Comparison of ENCODE assay signal across 12 cellular contexts in the genomic region with DNA sequence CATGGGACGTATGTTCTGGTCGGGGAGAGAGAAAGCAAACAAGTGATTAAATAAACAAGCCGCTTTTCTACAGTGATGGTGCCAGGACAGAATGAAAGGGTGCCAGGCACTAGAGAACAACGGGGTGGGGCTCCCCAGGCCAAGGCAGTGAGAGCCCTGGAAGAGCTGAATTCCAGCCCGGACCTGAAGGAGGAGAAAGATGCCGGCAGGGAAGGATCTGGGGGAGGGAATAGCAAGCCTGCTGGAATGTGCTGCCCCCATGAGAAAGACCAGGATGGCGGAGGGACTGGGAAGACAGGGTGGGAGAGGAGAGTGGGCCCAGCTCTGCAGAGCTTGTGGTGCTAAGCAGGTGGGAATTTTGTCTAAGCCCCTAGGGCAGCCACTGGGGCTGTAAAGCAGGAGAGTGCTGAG. TPM values are rescaled to one million over a fixed set of nuclear protein-coding genes. Genes with fewer than 3 reads are reported as not detected.
DNase-seq lines count a peak whose midpoint lies in the region; ATAC-seq and TF ChIP-seq lines count a peak whose summit lies in the region.
"Had no signal": no experiment of that assay in that cellular context is flagged by ENCODE, and none has a peak within 500 bp of the region (broad histone marks: within the 10 kb centered on the region; RNA-seq: fewer than 3 reads in every experiment).

No MANE protein-coding gene starts in this region.

- H3K4me1 ChIP-seq in ACC112 (ENCODE audit: control insufficient read depth, insufficient read depth, low read length, unreplicated experiment): peaks cover 50% of the 10 kb centered on the region
- H3K4me1 ChIP-seq in Panc1 (ENCODE audit: control insufficient read depth, insufficient read depth, low read length): peaks cover 53% of the 10 kb centered on the region

- CTCF ChIA-PET in Panc1 (lab: Charles Lee): interaction anchor here (0.6 to 1.2 kb wide), 4 partner anchors 9 to 81 kb away, joined by 4 to 14 read pairs (median 6); no protein-coding TSS in a partner anchor

- H3K36me3 ChIP-seq in ACC112 (ENCODE audit: insufficient read depth, low read length) (no peaks in the 10 kb centered on the region; the same call in 1 of the 2 replicates), Panc1 (ENCODE audit: control insufficient read depth, insufficient read depth, low read length) (no peaks in the 10 kb centered on the region)

- DNase-seq in Panc1 (ENCODE audit: low read depth, low spot score): no peak
- DNase-seq in fibroblast of pulmonary artery (ENCODE audit: low read depth): peak; percentile 49
- no peak for DNase-seq in omental fat pad (ENCODE audit: low spot score)
- no peak for DNase-seq in NCI-H1436 treated with DMSO at 0.1 percent for 48 hours (lab: John Stamatoyannopoulos, UW)
- no peak for DNase-seq in epidermal melanocyte (ENCODE audit: insufficient read length, low spot score)
- DNase-seq: activated CD4-positive, alpha-beta T cell treated with anti-CD3 and anti-CD28 coated beads, Interleukin-2, amount 10 ng/mL, durations not matched to agents 24 days and 14 days; BE2C; PC-3 had no signal

- POLR2A ChIA-PET in Panc1 (lab: Charles Lee): no interaction called here

- peaks cover 19% of the 10 kb centered on the region for H3K79me2 ChIP-seq in ACC112 (ENCODE audit: control insufficient read depth, insufficient read depth, low read length, unreplicated experiment)

- intact Hi-C loops in Panc1 (cut with micrococcal nuclease; ENCODE audit: unreplicated experiment): no loop called here

- no peak overlapping the region for H3K4me3 ChIP-seq in ACC112 (ENCODE audit: low read depth, low read length)
- H3K4me3 ChIP-seq in Panc1 (ENCODE audit: low read depth in 2 of 2, low read length in 2 of 2): no peak overlapping the region
- H3K4me3 ChIP-seq in fibroblast of pulmonary artery (replicated peaks; ENCODE audit: low read depth, low read length): no peak overlapping the region

- TF ChIP-seq CTCF in Panc1 (IDR thresholded peaks at IDR 0.05): no peak
- no peak for TF ChIP-seq CTCF in fibroblast of pulmonary artery (IDR thresholded peaks at IDR 0.05; ENCODE audit: low read length, missing control alignments)
- TF ChIP-seq CTCF in omental fat pad (IDR thresholded peaks at IDR 0.05): no peak

- peak overlapping the region; percentile 77 for H3K27ac ChIP-seq in ACC112 (ENCODE audit: low read depth, low read length)
- peak overlapping the region; percentile 73 for H3K27ac ChIP-seq in Panc1 (ENCODE audit: low read length)
- H3K27ac ChIP-seq: KMS-11 had no signal

- H3K27me3 ChIP-seq in ACC112 (ENCODE audit: insufficient read depth, low read length): no peaks in the 10 kb centered on the region
- no peaks in the 10 kb centered on the region for H3K27me3 ChIP-seq in Panc1 (ENCODE audit: control insufficient read depth, insufficient read depth, low read length)
- H3K27me3 ChIP-seq: BE2C had no signal

- in situ Hi-C loops in Panc1 (cut with HindIII; ENCODE audit: low pct_unique_long_range_greater_than_20kb, low sequenced_read_pairs): no loop called here

- H2AFZ ChIP-seq in ACC112 (ENCODE audit: low read length, unreplicated experiment): peak overlapping the region; percentile 43

- H3K9me3 ChIP-seq in Panc1 (ENCODE audit: control insufficient read depth, insufficient read depth, low read depth, low read length): no peaks in the 10 kb centered on the region
- H3K9me3 ChIP-seq: BE2C had no signal

- peak; percentile 30 for ATAC-seq in Panc1
- ATAC-seq in omental fat pad (ENCODE audit: low FRiP score): peak; percentile 30
- ATAC-seq in HG02970 (IDR thresholded peaks at IDR 0.05; ENCODE audit: low FRiP score, unreplicated experiment): no peak
- no peak for ATAC-seq in GM18861 (IDR thresholded peaks at IDR 0.05; ENCODE audit: unreplicated experiment)
- ATAC-seq: PC-3 had no signal

- no TSS peak for BruUV-seq in Panc1 (replicated peaks; lab: Mats Ljungman, UMichigan)

RNA-seq across cellular contexts. Expression of a gene that starts 7.5 kb away (rescaled TPM):
- 8.8 TPM for total RNA-seq in Panc1 (2021; ENCODE audit: unreplicated experiment)
- polyA plus RNA-seq in Panc1 (2012; ENCODE audit: insufficient read length): 9.4 TPM
- total RNA-seq in omental fat pad: 10 to 100 TPM in 1 of 4 donors, 1 to 10 TPM in 3; 3.3 to 23.8 (median 8.7) TPM

RNA-seq across cellular contexts. Expression of a gene that starts 54.1 kb away (rescaled TPM):
- total RNA-seq in Panc1 (2021; ENCODE audit: unreplicated experiment): 70.0 TPM
- 71.9 TPM for polyA plus RNA-seq in Panc1 (2012; ENCODE audit: insufficient read length)
- 100 to 1,000 TPM; 133 to 163 (median 146) TPM for total RNA-seq in omental fat pad

Comparison
In these comparisons a context has a peak if more than half of its experiments do, and no peak if none do; other contexts are left out.
1. ATAC-seq: peak in Panc1 (single experiment) and omental fat pad (single experiment); none in HG02970 (single experiment) and GM18861 (single experiment).